ENCODE assay signal across 1 cellular context in the genomic region with DNA sequence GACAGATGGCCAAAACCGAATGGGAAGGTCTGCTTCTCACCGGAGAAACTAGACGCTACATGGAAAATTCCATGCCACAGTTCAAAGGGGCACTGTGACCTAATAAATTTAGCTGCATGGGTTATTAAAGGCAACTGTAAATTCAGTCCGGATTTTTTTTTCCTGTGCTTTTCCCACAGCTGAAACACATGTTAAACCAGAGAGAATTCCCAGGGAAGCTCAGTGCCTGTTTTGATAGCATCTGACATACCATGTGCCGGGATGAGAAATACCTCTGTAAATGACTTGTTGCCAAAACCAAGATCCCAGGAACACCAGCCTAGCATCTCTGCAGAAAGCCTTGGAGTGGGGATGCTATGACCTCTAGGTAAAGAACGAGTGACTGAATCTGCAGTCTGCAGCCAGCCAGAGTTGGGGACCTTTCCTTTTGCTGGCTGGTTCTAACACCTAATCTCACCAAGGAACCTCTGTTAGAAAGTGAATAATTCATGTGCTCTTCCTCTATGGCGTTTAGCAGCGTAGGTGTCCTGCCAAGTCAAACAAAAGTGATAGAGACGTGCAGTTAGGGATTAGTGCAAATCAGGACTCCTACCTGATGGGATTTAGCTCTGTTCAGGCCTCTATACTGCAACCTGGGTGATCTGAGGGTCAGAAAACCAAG.
TF ChIP-seq lines count a peak whose summit lies in the region.

No MANE protein-coding gene starts in this region.

TF ChIP-seq in GM23338, 12 proteins besides CTCF, POLR2A, EP300 and RAD21 (continued from another document):
- TF ChIP-seq, protein P1, sequence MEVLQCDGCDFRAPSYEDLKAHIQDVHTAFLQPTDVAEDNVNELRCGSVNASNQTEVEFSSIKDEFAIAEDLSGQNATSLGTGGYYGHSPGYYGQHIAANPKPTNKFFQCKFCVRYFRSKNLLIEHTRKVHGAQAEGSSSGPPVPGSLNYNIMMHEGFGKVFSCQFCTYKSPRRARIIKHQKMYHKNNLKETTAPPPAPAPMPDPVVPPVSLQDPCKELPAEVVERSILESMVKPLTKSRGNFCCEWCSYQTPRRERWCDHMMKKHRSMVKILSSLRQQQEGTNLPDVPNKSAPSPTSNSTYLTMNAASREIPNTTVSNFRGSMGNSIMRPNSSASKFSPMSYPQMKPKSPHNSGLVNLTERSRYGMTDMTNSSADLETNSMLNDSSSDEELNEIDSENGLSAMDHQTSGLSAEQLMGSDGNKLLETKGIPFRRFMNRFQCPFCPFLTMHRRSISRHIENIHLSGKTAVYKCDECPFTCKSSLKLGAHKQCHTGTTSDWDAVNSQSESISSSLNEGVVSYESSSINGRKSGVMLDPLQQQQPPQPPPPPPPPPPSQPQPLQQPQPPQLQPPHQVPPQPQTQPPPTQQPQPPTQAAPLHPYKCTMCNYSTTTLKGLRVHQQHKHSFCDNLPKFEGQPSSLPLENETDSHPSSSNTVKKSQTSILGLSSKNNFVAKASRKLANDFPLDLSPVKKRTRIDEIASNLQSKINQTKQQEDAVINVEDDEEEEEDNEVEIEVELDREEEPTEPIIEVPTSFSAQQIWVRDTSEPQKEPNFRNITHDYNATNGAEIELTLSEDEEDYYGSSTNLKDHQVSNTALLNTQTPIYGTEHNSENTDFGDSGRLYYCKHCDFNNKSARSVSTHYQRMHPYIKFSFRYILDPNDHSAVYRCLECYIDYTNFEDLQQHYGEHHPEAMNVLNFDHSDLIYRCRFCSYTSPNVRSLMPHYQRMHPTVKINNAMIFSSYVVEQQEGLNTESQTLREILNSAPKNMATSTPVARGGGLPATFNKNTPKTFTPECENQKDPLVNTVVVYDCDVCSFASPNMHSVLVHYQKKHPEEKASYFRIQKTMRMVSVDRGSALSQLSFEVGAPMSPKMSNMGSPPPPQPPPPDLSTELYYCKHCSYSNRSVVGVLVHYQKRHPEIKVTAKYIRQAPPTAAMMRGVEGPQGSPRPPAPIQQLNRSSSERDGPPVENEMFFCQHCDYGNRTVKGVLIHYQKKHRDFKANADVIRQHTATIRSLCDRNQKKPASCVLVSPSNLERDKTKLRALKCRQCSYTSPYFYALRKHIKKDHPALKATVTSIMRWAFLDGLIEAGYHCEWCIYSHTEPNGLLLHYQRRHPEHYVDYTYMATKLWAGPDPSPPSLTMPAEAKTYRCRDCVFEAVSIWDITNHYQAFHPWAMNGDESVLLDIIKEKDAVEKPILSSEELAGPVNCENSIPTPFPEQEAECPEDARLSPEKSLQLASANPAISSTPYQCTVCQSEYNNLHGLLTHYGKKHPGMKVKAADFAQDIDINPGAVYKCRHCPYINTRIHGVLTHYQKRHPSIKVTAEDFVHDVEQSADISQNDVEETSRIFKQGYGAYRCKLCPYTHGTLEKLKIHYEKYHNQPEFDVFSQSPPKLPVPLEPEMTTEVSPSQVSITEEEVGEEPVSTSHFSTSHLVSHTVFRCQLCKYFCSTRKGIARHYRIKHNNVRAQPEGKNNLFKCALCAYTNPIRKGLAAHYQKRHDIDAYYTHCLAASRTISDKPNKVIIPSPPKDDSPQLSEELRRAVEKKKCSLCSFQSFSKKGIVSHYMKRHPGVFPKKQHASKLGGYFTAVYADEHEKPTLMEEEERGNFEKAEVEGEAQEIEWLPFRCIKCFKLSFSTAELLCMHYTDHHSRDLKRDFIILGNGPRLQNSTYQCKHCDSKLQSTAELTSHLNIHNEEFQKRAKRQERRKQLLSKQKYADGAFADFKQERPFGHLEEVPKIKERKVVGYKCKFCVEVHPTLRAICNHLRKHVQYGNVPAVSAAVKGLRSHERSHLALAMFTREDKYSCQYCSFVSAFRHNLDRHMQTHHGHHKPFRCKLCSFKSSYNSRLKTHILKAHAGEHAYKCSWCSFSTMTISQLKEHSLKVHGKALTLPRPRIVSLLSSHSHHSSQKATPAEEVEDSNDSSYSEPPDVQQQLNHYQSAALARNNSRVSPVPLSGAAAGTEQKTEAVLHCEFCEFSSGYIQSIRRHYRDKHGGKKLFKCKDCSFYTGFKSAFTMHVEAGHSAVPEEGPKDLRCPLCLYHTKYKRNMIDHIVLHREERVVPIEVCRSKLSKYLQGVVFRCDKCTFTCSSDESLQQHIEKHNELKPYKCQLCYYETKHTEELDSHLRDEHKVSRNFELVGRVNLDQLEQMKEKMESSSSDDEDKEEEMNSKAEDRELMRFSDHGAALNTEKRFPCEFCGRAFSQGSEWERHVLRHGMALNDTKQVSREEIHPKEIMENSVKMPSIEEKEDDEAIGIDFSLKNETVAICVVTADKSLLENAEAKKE (CRISPR knock-in tag; IDR thresholded peaks at IDR 0.05) = no peak
- no peak for TF ChIP-seq ZNF114 (CRISPR knock-in tag; IDR thresholded peaks at IDR 0.05)
- TF ChIP-seq NANOG (IDR thresholded peaks at IDR 0.05; ENCODE audit: borderline replicate concordance) = no peak
